15 cellular contexts compared by ENCODE assay signal in genomic region chr19:43641333-43641732, GRCh38. TPM values are rescaled to one million over a fixed set of nuclear protein-coding genes. Genes with fewer than 3 reads are reported as not detected.
DNase-seq lines count a peak whose midpoint lies in the region; TF ChIP-seq lines count a peak whose summit lies in the region.
"Had no signal": no experiment of that assay in that cellular context is flagged by ENCODE, and none has a peak within 500 bp of the region (broad histone marks: within the 10 kb centered on the region; RNA-seq: fewer than 3 reads in every experiment).

No MANE protein-coding gene starts in this region.

- CTCF ChIA-PET in activated CD4-positive, alpha-beta T cell treated with anti-CD3 and anti-CD28 coated beads, Interleukin-2, amount 10 ng/mL, durations not matched to agents 7 days and 5 days (lab: Charles Lee): interaction anchor here (0.5 to 1.3 kb wide), 3 partner anchors 47 to 150 kb away, joined by 3 to 4 read pairs (median 3); no protein-coding TSS in a partner anchor

- H3K27me3 Mint-ChIP-seq in activated CD4-positive, alpha-beta T cell treated with anti-CD3 and anti-CD28 coated beads, Interleukin-2, amount 10 ng/mL, durations not matched to agents 7 days and 5 days: peaks cover 40% of the 10 kb centered on the region
- H3K27me3 Mint-ChIP-seq in IgD-negative memory B cell: peaks cover 26% of the 10 kb centered on the region
- H3K27me3 Mint-ChIP-seq in brain: peaks cover 12% of the 10 kb centered on the region
- peaks cover 70% of the 10 kb centered on the region for H3K27me3 Mint-ChIP-seq in nephron progenitor cell (ENCODE audit: low read depth, poor library complexity)

- H3K9me3 Mint-ChIP-seq in activated CD4-positive, alpha-beta T cell treated with anti-CD3 and anti-CD28 coated beads, Interleukin-2, amount 10 ng/mL, durations not matched to agents 7 days and 5 days: no peaks in the 10 kb centered on the region
- peaks cover 0 to 4% (median 2%) of the 10 kb centered on the region in 3 donors for H3K9me3 Mint-ChIP-seq in IgD-negative memory B cell
- H3K9me3 Mint-ChIP-seq in brain: peaks cover 0 to 7% (median 4%) of the 10 kb centered on the region in 5 experiments
- H3K9me3 Mint-ChIP-seq in nephron progenitor cell: peaks cover 14% of the 10 kb centered on the region

- H3K4me1 Mint-ChIP-seq in activated CD4-positive, alpha-beta T cell treated with anti-CD3 and anti-CD28 coated beads, Interleukin-2, amount 10 ng/mL, durations not matched to agents 7 days and 5 days: peaks cover 20% of the 10 kb centered on the region
- H3K4me1 Mint-ChIP-seq in IgD-negative memory B cell: peaks cover 5 to 9% (median 5%) of the 10 kb centered on the region in 3 donors
- peaks cover 58% of the 10 kb centered on the region for H3K4me1 Mint-ChIP-seq in brain
- peaks cover 29% of the 10 kb centered on the region for H3K4me1 Mint-ChIP-seq in nephron progenitor cell

- H3K36me3 Mint-ChIP-seq in activated CD4-positive, alpha-beta T cell treated with anti-CD3 and anti-CD28 coated beads, Interleukin-2, amount 10 ng/mL, durations not matched to agents 7 days and 5 days (ENCODE audit: low read depth): peaks cover 4% of the 10 kb centered on the region
- H3K36me3 Mint-ChIP-seq in IgD-negative memory B cell (no peaks in the 10 kb centered on the region), brain (peaks cover 9% of the 10 kb centered on the region), nephron progenitor cell (ENCODE audit: low read depth) (peaks cover 20% of the 10 kb centered on the region)

- peak overlapping the region; percentile 44 for H3K4me3 Mint-ChIP-seq in activated CD4-positive, alpha-beta T cell treated with anti-CD3 and anti-CD28 coated beads, Interleukin-2, amount 10 ng/mL, durations not matched to agents 7 days and 5 days
- peak overlapping the region in 3 of 4 donors; percentile 15 to 65 (median 58) for H3K4me3 Mint-ChIP-seq in IgD-negative memory B cell
- H3K4me3 Mint-ChIP-seq in brain: peak overlapping the region; percentile 76 to 92 (median 83)
- peak overlapping the region; percentile 83 for H3K4me3 Mint-ChIP-seq in nephron progenitor cell

- no peak for DNase-seq in activated CD4-positive, alpha-beta T cell treated with anti-CD3 and anti-CD28 coated beads, Interleukin-2, amount 10 ng/mL, durations not matched to agents 7 days and 5 days
- DNase-seq in activated CD4-positive, alpha-beta T cell treated with anti-CD3 and anti-CD28 coated beads, Interleukin-2, amount 50 U/mL, for 1 hour: no peak
- no peak for DNase-seq in nephron progenitor cell
- DNase-seq in OCI-M1 (lab: John Stamatoyannopoulos, UW): no peak
- no peak for DNase-seq in kidney tubule cell (ENCODE audit: low spot score)
- DNase-seq in DMS53 treated with DMSO at 0.1 percent for 48 hours (lab: John Stamatoyannopoulos, UW; ENCODE audit: unreplicated experiment): no peak
- DNase-seq: cortex of kidney; erythroblast; GM23248; occipital lobe; Peyer's patch; stimulated activated CD4-positive, alpha-beta T cell treated with anti-CD3 and anti-CD28 coated beads, Interleukin-4, amount 100 ng/mL, for 4 hours had no signal

- no peak overlapping the region for H3K27ac Mint-ChIP-seq in activated CD4-positive, alpha-beta T cell treated with anti-CD3 and anti-CD28 coated beads, Interleukin-2, amount 10 ng/mL, durations not matched to agents 7 days and 5 days
- H3K27ac Mint-ChIP-seq in IgD-negative memory B cell: peak overlapping the region in 1 of 3 donors; percentile 71
- H3K27ac Mint-ChIP-seq in brain: peak overlapping the region; percentile 37 to 96 (median 80)
- H3K27ac Mint-ChIP-seq in nephron progenitor cell: no peak overlapping the region

- TF ChIP-seq CTCF in brain (conservative IDR thresholded peaks at IDR 0.05) (no peak), nephron progenitor cell (IDR thresholded peaks at IDR 0.05) (no peak)

- POLR2A ChIA-PET in activated CD4-positive, alpha-beta T cell treated with anti-CD3 and anti-CD28 coated beads, Interleukin-2, amount 10 ng/mL, durations not matched to agents 7 days and 5 days (lab: Charles Lee): interaction anchor here (0.7 kb wide), 1 partner anchor 1451 kb away, joined by 3 read pairs; no protein-coding TSS in a partner anchor

RNA-seq across cellular contexts. Expression of gene CADM4, which starts 1.7 kb away (rescaled TPM):
- under 1 TPM; 0.12 to 0.20 TPM for total RNA-seq in activated CD4-positive, alpha-beta T cell treated with anti-CD3 and anti-CD28 coated beads, Interleukin-2, amount 10 ng/mL, durations not matched to agents 7 days and 5 days
- not detected for polyA plus RNA-seq in IgD-negative memory B cell
- polyA plus RNA-seq in brain (ENCODE audit: insufficient read depth, low read depth, low replicate concordance): 207 TPM

RNA-seq across cellular contexts. Expression of gene ZNF428, which starts 21.9 kb away (rescaled TPM):
- 10 to 100 TPM; 24.5 to 30.5 TPM for total RNA-seq in activated CD4-positive, alpha-beta T cell treated with anti-CD3 and anti-CD28 coated beads, Interleukin-2, amount 10 ng/mL, durations not matched to agents 7 days and 5 days
- polyA plus RNA-seq in IgD-negative memory B cell (15.4 TPM), brain (ENCODE audit: insufficient read depth, low read depth, low replicate concordance) (185 TPM)

RNA-seq across cellular contexts. Expression of gene PLAUR, which starts 28.6 kb away (rescaled TPM):
- 10 to 100 TPM; 10.3 TPM for total RNA-seq in activated CD4-positive, alpha-beta T cell treated with anti-CD3 and anti-CD28 coated beads, Interleukin-2, amount 10 ng/mL, durations not matched to agents 7 days and 5 days
- 1.3 TPM for polyA plus RNA-seq in IgD-negative memory B cell
- polyA plus RNA-seq in brain (ENCODE audit: insufficient read depth, low read depth, low replicate concordance): 4.7 TPM

RNA-seq across cellular contexts. Expression of gene SRRM5, which starts 29.4 kb away (rescaled TPM):
- under 1 TPM; 0.50 to 0.79 TPM for total RNA-seq in activated CD4-positive, alpha-beta T cell treated with anti-CD3 and anti-CD28 coated beads, Interleukin-2, amount 10 ng/mL, durations not matched to agents 7 days and 5 days
- not detected for polyA plus RNA-seq in IgD-negative memory B cell
- polyA plus RNA-seq in brain (ENCODE audit: insufficient read depth, low read depth, low replicate concordance): not detected
- total RNA-seq: GM23248, occipital lobe, urinary bladder had no signal
- polyA plus RNA-seq: GM23248 had no signal

RNA-seq across cellular contexts. Expression of gene ZNF576, which starts 44.9 kb away (rescaled TPM):
- 10 to 100 TPM; 14.1 to 14.9 TPM for total RNA-seq in activated CD4-positive, alpha-beta T cell treated with anti-CD3 and anti-CD28 coated beads, Interleukin-2, amount 10 ng/mL, durations not matched to agents 7 days and 5 days
- polyA plus RNA-seq in IgD-negative memory B cell: 9.9 TPM
- polyA plus RNA-seq in brain (ENCODE audit: insufficient read depth, low read depth, low replicate concordance): 17.1 TPM

Comparison
In these comparisons a context has a peak if more than half of its experiments do, and no peak if none do; other contexts are left out.
1. H3K27ac Mint-ChIP-seq: peak in brain (5 of 5); none in activated CD4-positive, alpha-beta T cell treated with anti-CD3 and anti-CD28 coated beads, Interleukin-2, amount 10 ng/mL, durations not matched to agents 7 days and 5 days (single experiment) and nephron progenitor cell (single experiment).
2. RNA of gene CADM4, which starts 1.7 kb away (polyA plus RNA-seq): 207 TPM in brain (single experiment); not detected in IgD-negative memory B cell (single experiment); every median in the first group is over 100 times any median in the second.
3. RNA of gene ZNF428, which starts 21.9 kb away (polyA plus RNA-seq): 185 TPM in brain (single experiment); 15.4 TPM in IgD-negative memory B cell (single experiment); every median in the first group is over 10 times any median in the second.
4. Peak in every context shown above with its lines, with median percentiles within 50 percentile points of each other: H3K4me3 Mint-ChIP-seq.